ENCODE assay signal across 8 cellular contexts in the genomic region with DNA sequence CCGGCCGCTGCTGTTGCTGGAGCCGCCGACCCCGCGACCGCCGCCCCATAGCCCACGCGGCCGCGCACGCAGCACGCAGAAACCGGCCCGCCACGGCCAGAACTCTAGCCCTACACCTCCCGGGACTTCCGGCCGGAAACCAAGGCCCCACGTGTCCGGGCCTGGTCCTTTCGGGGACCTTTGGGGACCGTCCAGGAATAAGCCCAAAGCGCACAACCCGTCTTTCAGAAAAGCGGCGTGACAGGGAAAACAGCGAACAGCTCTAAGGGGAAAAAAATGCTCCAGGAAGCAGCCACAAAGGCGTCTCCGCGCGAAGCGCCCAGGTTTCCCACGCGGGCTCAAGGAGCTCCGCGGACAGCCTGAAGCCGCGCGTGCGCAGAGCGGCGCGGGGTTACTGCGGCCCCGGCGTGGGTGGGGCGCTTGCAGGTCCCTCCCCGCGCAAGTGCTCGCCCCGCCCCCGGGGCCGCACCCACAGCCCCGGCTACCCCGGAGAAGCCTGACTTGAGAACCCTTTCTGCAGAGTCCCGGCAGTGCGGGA. TPM values are rescaled to one million over a fixed set of nuclear protein-coding genes. Genes with fewer than 3 reads are reported as not detected.
DNase-seq lines count a peak whose midpoint lies in the region; ATAC-seq and TF ChIP-seq lines count a peak whose summit lies in the region.

Gene NSUN2 (minus strand): TSS at position 114 of the 538 bp plus-strand sequence. CDS start 65 bp downstream, at position 49.
Gene SRD5A1 (plus strand): TSS at position 510 of the 538 bp plus-strand sequence. CDS start 137 bp downstream, outside the sequence.

- H3K4me3 ChIP-seq in kidney epithelial cell (ENCODE audit: low read depth, low read length), result peak within 1 kb of the TSS; percentile 56

- TF ChIP-seq CTCF in kidney epithelial cell (IDR thresholded peaks at IDR 0.05; ENCODE audit: insufficient read depth, low read length, poor library complexity, severe bottlenecking), result no peak

- peak; percentile 92 for DNase-seq in Ammon's horn (ENCODE audit: low spot score)
- peak; percentile 91 for DNase-seq in GM19238 (ENCODE audit: insufficient read length, low spot score)
- peak; percentile 61 for DNase-seq in NCI-H510A (lab: John Stamatoyannopoulos, UW)
- DNase-seq in activated CD4-positive, alpha-beta T cell treated with anti-CD3 and anti-CD28 coated beads for 1 hour, result peak; percentile 91
- DNase-seq in cerebellar nuclear complex (lab: John Stamatoyannopoulos, UW), result peak; percentile 50 to 82
- peak; percentile 56 for DNase-seq in kidney epithelial cell (ENCODE audit: low read depth)
- DNase-seq in stimulated activated CD4-positive, alpha-beta T cell treated with anti-CD3 and anti-CD28 coated beads, Interleukin-15, amount 100 ng/mL, for 24 hours, result peak; percentile 92

- H3K36me3 ChIP-seq in kidney epithelial cell (ENCODE audit: control insufficient read depth, insufficient read depth, low read length), result no peaks in the 10 kb centered on the region

- no peaks in the 10 kb centered on the region for H3K27me3 ChIP-seq in kidney epithelial cell (ENCODE audit: control insufficient read depth, insufficient read depth, low read length)

- peak; percentile 92 for ATAC-seq in HG03439 (IDR thresholded peaks at IDR 0.05; ENCODE audit: unreplicated experiment)

RNA-seq across cellular contexts. Expression of gene NSUN2, which starts in this region (rescaled TPM):
- total RNA-seq in kidney epithelial cell, result 50.0 and 62.8 TPM in 2 replicates

RNA-seq across cellular contexts. Expression of gene SRD5A1, which starts in this region (rescaled TPM):
- 30.0 and 37.4 TPM in 2 replicates for total RNA-seq in kidney epithelial cell

Comparison
In these comparisons a context has a peak if more than half of its experiments do, and no peak if none do; other contexts are left out.
1. Peak in every context shown above with its lines: DNase-seq, ATAC-seq and H3K4me3 ChIP-seq.